Comparison of ENCODE assay signal across 14 cellular contexts in genomic region chr2:105426626-105427292, GRCh38. TPM values are rescaled to one million over a fixed set of nuclear protein-coding genes. Genes with fewer than 3 reads are reported as not detected.
DNase-seq lines count a peak whose midpoint lies in the region; ATAC-seq lines count a peak whose summit lies in the region.
"Had no signal": no experiment of that assay in that cellular context is flagged by ENCODE, and none has a peak within 500 bp of the region (broad histone marks: within the 10 kb centered on the region; RNA-seq: fewer than 3 reads in every experiment).

No MANE protein-coding gene starts in this region.

- H3K9me3 Mint-ChIP-seq in activated CD8-positive, alpha-beta memory T cell treated with anti-CD3 and anti-CD28 coated beads, Interleukin-2, amount 10 ng/mL, durations not matched to agents 7 days and 5 days (ENCODE audit: low read depth) = no peaks in the 10 kb centered on the region
- H3K9me3 Mint-ChIP-seq in activated naive CD8-positive, alpha-beta T cell treated with anti-CD3 and anti-CD28 coated beads, Interleukin-2, amount 10 ng/mL, durations not matched to agents 7 days and 5 days = peaks cover 3% of the 10 kb centered on the region

- H3K27ac Mint-ChIP-seq in activated CD8-positive, alpha-beta memory T cell treated with anti-CD3 and anti-CD28 coated beads, Interleukin-2, amount 10 ng/mL, durations not matched to agents 7 days and 5 days = no peak overlapping the region
- H3K27ac Mint-ChIP-seq in activated naive CD8-positive, alpha-beta T cell treated with anti-CD3 and anti-CD28 coated beads, Interleukin-2, amount 10 ng/mL, durations not matched to agents 7 days and 5 days = peak overlapping the region; percentile 0

- CTCF ChIA-PET in activated CD8-positive, alpha-beta memory T cell treated with anti-CD3 and anti-CD28 coated beads, Interleukin-2, amount 10 ng/mL, durations not matched to agents 7 days and 5 days (lab: Charles Lee) = no interaction called here

- peak overlapping the region; percentile 20 for H3K27ac ChIP-seq in iPS-20b (ENCODE audit: low read length)

- H3K27me3 ChIP-seq in iPS-20b (ENCODE audit: insufficient read depth, low read length) = no peaks in the 10 kb centered on the region

- H3K36me3 Mint-ChIP-seq in activated CD8-positive, alpha-beta memory T cell treated with anti-CD3 and anti-CD28 coated beads, Interleukin-2, amount 10 ng/mL, durations not matched to agents 7 days and 5 days = no peaks in the 10 kb centered on the region
- no peaks in the 10 kb centered on the region for H3K36me3 Mint-ChIP-seq in activated naive CD8-positive, alpha-beta T cell treated with anti-CD3 and anti-CD28 coated beads, Interleukin-2, amount 10 ng/mL, durations not matched to agents 7 days and 5 days

- peak overlapping the region; percentile 13; the same call in 1 of the 2 replicates for H3K4me3 ChIP-seq in iPS-20b (ENCODE audit: low read length)

- H3K4me3 Mint-ChIP-seq in activated CD8-positive, alpha-beta memory T cell treated with anti-CD3 and anti-CD28 coated beads, Interleukin-2, amount 10 ng/mL, durations not matched to agents 7 days and 5 days = no peak overlapping the region
- peak overlapping the region; percentile 27 for H3K4me3 Mint-ChIP-seq in activated naive CD8-positive, alpha-beta T cell treated with anti-CD3 and anti-CD28 coated beads, Interleukin-2, amount 10 ng/mL, durations not matched to agents 7 days and 5 days
- H3K4me3 Mint-ChIP-seq: neural crest cell had no signal

- peaks cover 29% of the 10 kb centered on the region for H3K27me3 Mint-ChIP-seq in activated CD8-positive, alpha-beta memory T cell treated with anti-CD3 and anti-CD28 coated beads, Interleukin-2, amount 10 ng/mL, durations not matched to agents 7 days and 5 days
- H3K27me3 Mint-ChIP-seq in activated naive CD8-positive, alpha-beta T cell treated with anti-CD3 and anti-CD28 coated beads, Interleukin-2, amount 10 ng/mL, durations not matched to agents 7 days and 5 days = peaks cover 27% of the 10 kb centered on the region

- H3K36me3 ChIP-seq in iPS-20b (ENCODE audit: insufficient read depth, low read depth, low read length) = no peaks in the 10 kb centered on the region

- H3K4me1 Mint-ChIP-seq in activated CD8-positive, alpha-beta memory T cell treated with anti-CD3 and anti-CD28 coated beads, Interleukin-2, amount 10 ng/mL, durations not matched to agents 7 days and 5 days = peaks cover 15% of the 10 kb centered on the region
- H3K4me1 Mint-ChIP-seq in activated naive CD8-positive, alpha-beta T cell treated with anti-CD3 and anti-CD28 coated beads, Interleukin-2, amount 10 ng/mL, durations not matched to agents 7 days and 5 days = peaks cover 17% of the 10 kb centered on the region
- H3K4me1 Mint-ChIP-seq: neural crest cell had no signal

- DNase-seq in activated CD8-positive, alpha-beta memory T cell treated with anti-CD3 and anti-CD28 coated beads, Interleukin-2, amount 10 ng/mL, durations not matched to agents 7 days and 5 days = no peak
- no peak for DNase-seq in activated CD8-positive, alpha-beta memory T cell treated with anti-CD3 and anti-CD28 coated beads, Interleukin-2, amount 50 U/mL, for 48 hours
- DNase-seq in activated naive CD8-positive, alpha-beta T cell treated with anti-CD3 and anti-CD28 coated beads, Interleukin-2, amount 10 ng/mL, durations not matched to agents 7 days and 5 days = no peak
- peak; percentile 58 for DNase-seq in superior temporal gyrus (ENCODE audit: extremely low spot score)
- DNase-seq in NCI-H524 treated with DMSO at 0.1 percent for 48 hours (lab: John Stamatoyannopoulos, UW) = no peak
- no peak for DNase-seq in effector CD8-positive, alpha-beta T cell (lab: John Stamatoyannopoulos, UW)
- DNase-seq in NCI-H526 (lab: John Stamatoyannopoulos, UW) = no peak
- DNase-seq: DMS 273 treated with DMSO at 0.1 percent for 48 hours, NCI-H1105, NCI-H524, small intestine had no signal

- no peaks in the 10 kb centered on the region for H3K9me3 ChIP-seq in iPS-20b (ENCODE audit: insufficient read depth, low read depth, low read length)

- POLR2A ChIA-PET in activated naive CD8-positive, alpha-beta T cell treated with anti-CD3 and anti-CD28 coated beads, Interleukin-2, amount 10 ng/mL, durations not matched to agents 7 days and 5 days (lab: Charles Lee) = no interaction called here

- ATAC-seq in activated CD8-positive, alpha-beta memory T cell treated with anti-CD3 and anti-CD28 coated beads, Interleukin-2, amount 10 ng/mL, durations not matched to agents 7 days and 5 days = peak; percentile 45
- peak; percentile 68 for ATAC-seq in activated naive CD8-positive, alpha-beta T cell treated with anti-CD3 and anti-CD28 coated beads, Interleukin-2, amount 10 ng/mL, durations not matched to agents 7 days and 5 days (ENCODE audit: low read depth)
- ATAC-seq: HepG2 had no signal

- H3K9ac ChIP-seq in iPS-20b (ENCODE audit: low read depth, low read length) = peak overlapping the region; percentile 34

- H3K4me1 ChIP-seq in iPS-20b (ENCODE audit: insufficient read depth, low read length) = peaks cover 21% of the 10 kb centered on the region

RNA-seq across cellular contexts. Expression of gene FHL2, which starts 27.9 kb away (rescaled TPM):
- 1 to 10 TPM; 3.4 to 4.1 TPM for total RNA-seq in activated CD8-positive, alpha-beta memory T cell treated with anti-CD3 and anti-CD28 coated beads, Interleukin-2, amount 10 ng/mL, durations not matched to agents 7 days and 5 days
- 1 to 10 TPM in 1 of 2 experiments, under 1 TPM in 1; 0.80 to 1.1 TPM for total RNA-seq in activated naive CD8-positive, alpha-beta T cell treated with anti-CD3 and anti-CD28 coated beads, Interleukin-2, amount 10 ng/mL, durations not matched to agents 7 days and 5 days
